Comparison of ENCODE assay signal across 14 cellular contexts in the genomic region with DNA sequence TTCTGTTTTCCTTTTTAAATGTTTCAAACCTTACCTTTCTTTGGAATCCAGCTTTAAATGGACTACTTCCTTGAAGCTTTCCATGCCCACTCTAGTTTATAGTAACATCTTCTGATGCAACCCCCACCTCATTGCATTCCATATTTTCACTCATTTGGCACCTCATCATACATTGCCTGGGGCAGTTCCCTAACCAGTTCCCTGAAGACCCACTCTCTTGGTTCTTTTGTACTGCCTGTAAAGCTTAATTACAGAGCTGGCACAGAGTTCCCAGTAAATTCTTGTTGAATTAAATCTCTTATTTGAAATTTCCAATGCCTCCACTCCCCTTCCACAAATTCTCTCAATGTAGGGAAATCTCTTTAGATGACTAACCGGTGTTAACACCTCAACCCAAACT.
DNase-seq lines count a peak whose midpoint lies in the region; TF ChIP-seq lines count a peak whose summit lies in the region.
"Had no signal": no experiment of that assay in that cellular context is flagged by ENCODE, and none has a peak within 500 bp of the region (broad histone marks: within the 10 kb centered on the region; RNA-seq: fewer than 3 reads in every experiment).

No MANE protein-coding gene starts in this region.

- H3K27ac ChIP-seq in ascending aorta (peak overlapping the region; percentile 43 to 78), mucosa of rectum (ENCODE audit: low read depth in 2 of 2, low read length in 2 of 2) (peak overlapping the region; percentile 35 to 45), tibial nerve (peak overlapping the region in 3 of 4 donors; percentile 14 to 84 (median 70))

- TF ChIP-seq CTCF in ascending aorta (IDR thresholded peaks at IDR 0.05) (no peak), tibial nerve (IDR thresholded peaks at IDR 0.05) (no peak)

- H3K9ac ChIP-seq in mucosa of rectum (ENCODE audit: low read depth in 1 of 2, low read length in 2 of 2), result no peak overlapping the region

- H3K4me3 Mint-ChIP-seq in activated CD4-positive, alpha-beta T cell treated with anti-CD3 and anti-CD28 coated beads, Interleukin-2, amount 10 ng/mL, durations not matched to agents 24 days and 14 days, result no peak overlapping the region
- no peak overlapping the region for H3K4me3 Mint-ChIP-seq in activated CD4-positive, alpha-beta memory T cell treated with anti-CD3 and anti-CD28 coated beads for 36 hours
- H3K4me3 Mint-ChIP-seq: neural crest cell; T-helper 1 cell treated with Interleukin-12 subunit alpha and Interleukin-12 subunit beta and Interleukin-4 antibody, amounts not matched to agents 30 μg/mL and 1 μg/mL, for 36 hours had no signal

- no peaks in the 10 kb centered on the region for H3K4me1 Mint-ChIP-seq in activated CD4-positive, alpha-beta T cell treated with anti-CD3 and anti-CD28 coated beads, Interleukin-2, amount 10 ng/mL, durations not matched to agents 24 days and 14 days
- no peaks in the 10 kb centered on the region for H3K4me1 Mint-ChIP-seq in activated CD4-positive, alpha-beta memory T cell treated with anti-CD3 and anti-CD28 coated beads for 36 hours (ENCODE audit: low read depth)

- TF ChIP-seq EP300 in tibial nerve (IDR thresholded peaks at IDR 0.05), result no peak

- TF ChIP-seq POLR2A in tibial nerve (IDR thresholded peaks at IDR 0.05), result no peak

- H3K9me3 ChIP-seq in ascending aorta (no peaks in the 10 kb centered on the region), mucosa of rectum (ENCODE audit: control insufficient read depth in 2 of 2, low read length in 2 of 2) (no peaks in the 10 kb centered on the region), tibial nerve (no peaks in the 10 kb centered on the region)

- intact Hi-C loops in activated CD4-positive, alpha-beta T cell treated with anti-CD3 and anti-CD28 coated beads, Interleukin-2, amount 10 ng/mL, durations not matched to agents 24 days and 14 days (cut with micrococcal nuclease), result no loop called here
- intact Hi-C loops in ascending aorta (cut with DNase I), result no loop called here
- intact Hi-C loops in activated CD4-positive, alpha-beta memory T cell treated with anti-CD3 and anti-CD28 coated beads for 36 hours (cut with micrococcal nuclease), result no loop called here

- peak; percentile 24 for DNase-seq in activated CD4-positive, alpha-beta T cell treated with anti-CD3 and anti-CD28 coated beads, Interleukin-2, amount 10 ng/mL, durations not matched to agents 24 days and 14 days
- DNase-seq in activated CD4-positive, alpha-beta T cell treated with anti-CD3 and anti-CD28 coated beads for 48 hours, result no peak
- DNase-seq in ascending aorta (ENCODE audit: low spot score in 2 of 2) (no peak), tibial nerve (ENCODE audit: low spot score in 2 of 2) (no peak), ACHN (no peak), NCI-H1092 (lab: John Stamatoyannopoulos, UW) (no peak)
- DNase-seq in activated CD4-positive, alpha-beta memory T cell treated with anti-CD3 and anti-CD28 coated beads for 36 hours, result no peak
- DNase-seq: activated T-cell treated with anti-CD3 and anti-CD28 coated beads, Interleukin-2, amount 50 U/mL, for 48 hours; DMS153; KG1; stimulated activated CD4-positive, alpha-beta T cell treated with anti-CD3 and anti-CD28 coated beads, Interleukin-12 subunit alpha, Interleukin-12 subunit beta, amount 100 ng/mL, for 4 hours had no signal

- H3K27me3 ChIP-seq in ascending aorta (no peaks in the 10 kb centered on the region), mucosa of rectum (ENCODE audit: control insufficient read depth in 2 of 2, insufficient read depth in 2 of 2, low read length in 2 of 2) (no peaks in the 10 kb centered on the region), tibial nerve (no peaks in the 10 kb centered on the region)

- H3K36me3 ChIP-seq in ascending aorta (no peaks in the 10 kb centered on the region), mucosa of rectum (ENCODE audit: control insufficient read depth in 2 of 2, insufficient read depth in 2 of 2, low read length in 2 of 2) (no peaks in the 10 kb centered on the region), tibial nerve (no peaks in the 10 kb centered on the region)

- H3K27me3 Mint-ChIP-seq in activated CD4-positive, alpha-beta T cell treated with anti-CD3 and anti-CD28 coated beads, Interleukin-2, amount 10 ng/mL, durations not matched to agents 24 days and 14 days, result peaks cover 22% of the 10 kb centered on the region
- no peaks in the 10 kb centered on the region for H3K27me3 Mint-ChIP-seq in activated CD4-positive, alpha-beta memory T cell treated with anti-CD3 and anti-CD28 coated beads for 36 hours

- H3K9me3 Mint-ChIP-seq in activated CD4-positive, alpha-beta T cell treated with anti-CD3 and anti-CD28 coated beads, Interleukin-2, amount 10 ng/mL, durations not matched to agents 24 days and 14 days, result no peaks in the 10 kb centered on the region
- no peaks in the 10 kb centered on the region for H3K9me3 Mint-ChIP-seq in activated CD4-positive, alpha-beta memory T cell treated with anti-CD3 and anti-CD28 coated beads for 36 hours
- H3K9me3 Mint-ChIP-seq: T-helper 1 cell treated with Interleukin-12 subunit alpha and Interleukin-12 subunit beta and Interleukin-4 antibody, amounts not matched to agents 30 μg/mL and 1 μg/mL, for 36 hours had no signal

- POLR2A ChIA-PET in activated CD4-positive, alpha-beta memory T cell treated with anti-CD3 and anti-CD28 coated beads for 36 hours (lab: Charles Lee), result no interaction called here

- CTCF ChIA-PET in activated CD4-positive, alpha-beta memory T cell treated with anti-CD3 and anti-CD28 coated beads for 36 hours (lab: Charles Lee), result interaction anchor here (0.6 kb wide), 1 partner anchor 206 kb away, joined by 4 read pairs; no protein-coding TSS in a partner anchor

- H3K27ac Mint-ChIP-seq in activated CD4-positive, alpha-beta T cell treated with anti-CD3 and anti-CD28 coated beads, Interleukin-2, amount 10 ng/mL, durations not matched to agents 24 days and 14 days, result no peak overlapping the region
- no peak overlapping the region for H3K27ac Mint-ChIP-seq in activated CD4-positive, alpha-beta memory T cell treated with anti-CD3 and anti-CD28 coated beads for 36 hours
- H3K27ac Mint-ChIP-seq: T-helper 1 cell treated with Interleukin-12 subunit alpha and Interleukin-12 subunit beta and Interleukin-4 antibody, amounts not matched to agents 30 μg/mL and 1 μg/mL, for 36 hours had no signal

- no peak overlapping the region for H3K4me3 ChIP-seq in ascending aorta
- no peak overlapping the region for H3K4me3 ChIP-seq in mucosa of rectum (ENCODE audit: low read length in 2 of 2)
- H3K4me3 ChIP-seq in tibial nerve, result no peak overlapping the region

- peaks cover 30 to 53% of the 10 kb centered on the region in 2 donors for H3K4me1 ChIP-seq in ascending aorta
- H3K4me1 ChIP-seq in mucosa of rectum (ENCODE audit: control insufficient read depth in 2 of 2, insufficient read depth in 2 of 2, low read length in 2 of 2), result peaks cover 13 to 17% of the 10 kb centered on the region in 2 donors
- peaks cover 0 to 91% (median 36%) of the 10 kb centered on the region in 4 donors for H3K4me1 ChIP-seq in tibial nerve

- in situ Hi-C loops in ACHN (cut with HindIII; ENCODE audit: low pct_ligation_motif_present, low pct_unique_long_range_greater_than_20kb, low sequenced_read_pairs), result no loop called here

- H3K36me3 Mint-ChIP-seq in activated CD4-positive, alpha-beta T cell treated with anti-CD3 and anti-CD28 coated beads, Interleukin-2, amount 10 ng/mL, durations not matched to agents 24 days and 14 days (ENCODE audit: low read depth), result no peaks in the 10 kb centered on the region
- H3K36me3 Mint-ChIP-seq in activated CD4-positive, alpha-beta memory T cell treated with anti-CD3 and anti-CD28 coated beads for 36 hours, result no peaks in the 10 kb centered on the region

- 33 to 79% methylated on average over 1 of the region's 1 CpG for WGBS in tibial nerve, 2 donors
